Comparison of ENCODE assay signal across 22 cellular contexts in genomic region chr14:48709277-48709785, GRCh38.
DNase-seq lines count a peak whose midpoint lies in the region; ATAC-seq and TF ChIP-seq lines count a peak whose summit lies in the region.
"Had no signal": no experiment of that assay in that cellular context is flagged by ENCODE, and none has a peak within 500 bp of the region (broad histone marks: within the 10 kb centered on the region; RNA-seq: fewer than 3 reads in every experiment).

No MANE protein-coding gene starts in this region.

- H4K20me1 ChIP-seq in Karpas-422 (ENCODE audit: insufficient read depth, low read depth, low read length), result no peaks in the 10 kb centered on the region
- H4K20me1 ChIP-seq in neural cell (ENCODE audit: insufficient read depth), result no peaks in the 10 kb centered on the region
- H4K20me1 ChIP-seq: BLaER1 had no signal

- ATAC-seq in omental fat pad (ENCODE audit: low FRiP score) (no peak), GM18909 (IDR thresholded peaks at IDR 0.05; ENCODE audit: poor library complexity, unreplicated experiment) (no peak)
- ATAC-seq: GM12878 had no signal

- no peak for TF ChIP-seq CTCF in neural cell (IDR thresholded peaks at IDR 0.05; ENCODE audit: poor library complexity, severe bottlenecking)
- no peak for TF ChIP-seq CTCF in omental fat pad (IDR thresholded peaks at IDR 0.05)

- peak; percentile 40 for DNase-seq in Karpas-422
- DNase-seq in amniotic epithelial cell (ENCODE audit: low read depth), result peak; percentile 7
- no peak for DNase-seq in omental fat pad (ENCODE audit: low spot score)
- DNase-seq: 8988T; ACHN; BE2C; C1 segment of cervical spinal cord; CD4-positive, alpha-beta memory T cell; CD4-positive, CD25-positive, alpha-beta regulatory T cell; CD8-positive, alpha-beta memory T cell; COR-L47; DMS 273 treated with DMSO at 0.1 percent for 48 hours; DMS153; DMS53; DMS79; DND-41; EL; GDM1 had no signal

- H3K27me3 ChIP-seq in Karpas-422 (ENCODE audit: low read length) (no peaks in the 10 kb centered on the region), neural cell (ENCODE audit: insufficient read depth, low read depth, low read length) (no peaks in the 10 kb centered on the region)
- H3K27me3 ChIP-seq: BE2C, BLaER1 had no signal

- no peaks in the 10 kb centered on the region for H3F3A ChIP-seq in neural cell (ENCODE audit: insufficient read depth, low read length, poor library complexity, severe bottlenecking)

- no peak overlapping the region for H3K4me2 ChIP-seq in Karpas-422 (ENCODE audit: low read depth, low read length, poor library complexity, severe bottlenecking)
- no peak overlapping the region for H3K4me2 ChIP-seq in neural cell (ENCODE audit: low read length)
- H3K4me2 ChIP-seq: BLaER1 had no signal

- H3K9ac ChIP-seq in Karpas-422 (ENCODE audit: low read length), result no peak overlapping the region
- H3K9ac ChIP-seq in neural cell (ENCODE audit: low read length), result no peak overlapping the region
- H3K9ac ChIP-seq: BLaER1 had no signal

- no peak for TF ChIP-seq RAD21 in neural cell (conservative IDR thresholded peaks at IDR 0.05)

- H3K9me2 ChIP-seq in Karpas-422 (replicated peaks; ENCODE audit: insufficient read depth, low read length) (no peaks in the 10 kb centered on the region), neural cell (ENCODE audit: insufficient read depth, low read length) (no peaks in the 10 kb centered on the region)

- H3K27ac ChIP-seq in Karpas-422 (ENCODE audit: low read length), result no peak overlapping the region
- H3K27ac ChIP-seq in neural cell (ENCODE audit: low read length), result no peak overlapping the region
- H3K27ac ChIP-seq: BLaER1 had no signal

- H3K4me1 ChIP-seq in Karpas-422 (ENCODE audit: low read length), result peaks cover 13% of the 10 kb centered on the region
- H3K4me1 ChIP-seq: BE2C, BLaER1 had no signal

- H3K79me2 ChIP-seq in Karpas-422 (ENCODE audit: low read length) (no peaks in the 10 kb centered on the region), neural cell (replicated peaks; ENCODE audit: insufficient read depth, low read length) (no peaks in the 10 kb centered on the region)

- H3K4me3 ChIP-seq in Karpas-422 (ENCODE audit: low read length) (no peak overlapping the region), neural cell (ENCODE audit: low read length) (no peak overlapping the region)
- H3K4me3 ChIP-seq: BLaER1, GM12878 had no signal

- H2AFZ ChIP-seq in Karpas-422 (ENCODE audit: low read length) (no peak overlapping the region), neural cell (ENCODE audit: low read depth, low read length) (no peak overlapping the region)

- H3K36me3 ChIP-seq in Karpas-422 (ENCODE audit: insufficient read depth, low read length), result no peaks in the 10 kb centered on the region
- no peaks in the 10 kb centered on the region for H3K36me3 ChIP-seq in neural cell (ENCODE audit: insufficient read depth, low read length)
- H3K36me3 ChIP-seq: BE2C, BLaER1 had no signal

- H3K9me3 ChIP-seq in Karpas-422 (ENCODE audit: low read length) (peaks cover 23% of the 10 kb centered on the region; the same call in 1 of the 2 replicates), neural cell (ENCODE audit: low read length) (no peaks in the 10 kb centered on the region)
- H3K9me3 ChIP-seq: BE2C, BLaER1 had no signal

- peak; percentile 84 for TF ChIP-seq EP300 in neural cell (conservative IDR thresholded peaks at IDR 0.05; ENCODE audit: poor library complexity, severe bottlenecking)

TF ChIP-seq in neural cell, 6 proteins besides CTCF, POLR2A, EP300 and RAD21:
- TF ChIP-seq POLR2AphosphoS5 (IDR thresholded peaks at IDR 0.05), result peak; percentile 55
- TF ChIP-seq REST (IDR thresholded peaks at IDR 0.05; ENCODE audit: borderline replicate concordance), result no peak
